In genomic region chr7:149197675-149198074, GRCh38 we compare ENCODE assay signal across 13 cellular contexts. TPM values are rescaled to one million over a fixed set of nuclear protein-coding genes. Genes with fewer than 3 reads are reported as not detected.
DNase-seq lines count a peak whose midpoint lies in the region; ATAC-seq and TF ChIP-seq lines count a peak whose summit lies in the region.
"Had no signal": no experiment of that assay in that cellular context is flagged by ENCODE, and none has a peak within 500 bp of the region (broad histone marks: within the 10 kb centered on the region; RNA-seq: fewer than 3 reads in every experiment).

No MANE protein-coding gene starts in this region.

- no peaks in the 10 kb centered on the region for H3K9me2 ChIP-seq in hepatocyte (replicated peaks; ENCODE audit: insufficient read depth)

- intact Hi-C loops in activated naive CD4-positive, alpha-beta T cell treated with anti-CD3 and anti-CD28 coated beads for 36 hours (cut with micrococcal nuclease) = loop anchor here (1.0 to 5.0 kb wide), 3 partner anchors 12 to 299 kb away; partner anchors contain the start of gene ZNF746

- H3K9me3 ChIP-seq in hepatocyte (ENCODE audit: low read depth) = no peaks in the 10 kb centered on the region
- H3K9me3 ChIP-seq: suprapubic skin had no signal

- no peak overlapping the region for H3K27ac ChIP-seq in hepatocyte
- H3K27ac ChIP-seq: suprapubic skin had no signal

- no peak for TF ChIP-seq CTCF in hepatocyte (IDR thresholded peaks at IDR 0.05; ENCODE audit: poor library complexity)

- no peak overlapping the region for H2AFZ ChIP-seq in hepatocyte

- H3K4me3 Mint-ChIP-seq in activated naive CD4-positive, alpha-beta T cell treated with anti-CD3 and anti-CD28 coated beads for 36 hours = peak overlapping the region; percentile 85
- H3K4me3 Mint-ChIP-seq in activated CD8-positive, alpha-beta T cell treated with anti-CD3 and anti-CD28 coated beads, Interleukin-2, amount 10 ng/mL, durations not matched to agents 7 days and 5 days = peak overlapping the region; percentile 87

- 82% methylated on average over 4 of the region's 4 CpGs for WGBS in hepatocyte (ENCODE audit: low lambda C conversion rate, missing lambda C conversion rate)

- CTCF ChIA-PET in activated naive CD4-positive, alpha-beta T cell treated with anti-CD3 and anti-CD28 coated beads for 36 hours (lab: Charles Lee) = interaction anchor here (1.6 kb wide), 1 partner anchor 225 kb away, joined by 3 read pairs; no protein-coding TSS in a partner anchor
- CTCF ChIA-PET in activated CD8-positive, alpha-beta T cell treated with anti-CD3 and anti-CD28 coated beads, Interleukin-2, amount 10 ng/mL, durations not matched to agents 7 days and 5 days (lab: Charles Lee) = interaction anchor here (1.1 kb wide), 1 partner anchor 72 kb away, joined by 3 read pairs; no protein-coding TSS in a partner anchor

- H3K4me2 ChIP-seq in hepatocyte = peak overlapping the region; percentile 99

- DNase-seq in activated naive CD4-positive, alpha-beta T cell treated with anti-CD3 and anti-CD28 coated beads for 36 hours = no peak
- DNase-seq in activated naive CD4-positive, alpha-beta T cell treated with anti-CD3 and anti-CD28 coated beads, Interleukin-2, amount 50 U/mL, for 72 hours (ENCODE audit: low spot score in 2 of 2) = no peak
- no peak for DNase-seq in activated CD8-positive, alpha-beta T cell treated with anti-CD3 and anti-CD28 coated beads, Interleukin-2, amount 10 ng/mL, durations not matched to agents 7 days and 5 days
- DNase-seq in hepatocyte (ENCODE audit: low spot score) (no peak), ureter (ENCODE audit: low spot score) (peak; percentile 46), NOMO-1 treated with dmso at 0.1 percent for 144 hours (lab: John Stamatoyannopoulos, UW; ENCODE audit: unreplicated experiment) (no peak), HT-29 (ENCODE audit: low spot score) (no peak)
- DNase-seq: aorta, DMS53, NCI-H774 had no signal

- POLR2A ChIA-PET in activated CD8-positive, alpha-beta T cell treated with anti-CD3 and anti-CD28 coated beads, Interleukin-2, amount 10 ng/mL, durations not matched to agents 7 days and 5 days (lab: Charles Lee) = no interaction called here

- H4K20me1 ChIP-seq in hepatocyte (ENCODE audit: insufficient read depth, poor library complexity, severe bottlenecking) = peaks cover 17% of the 10 kb centered on the region

- H3K27me3 Mint-ChIP-seq in activated naive CD4-positive, alpha-beta T cell treated with anti-CD3 and anti-CD28 coated beads for 36 hours (ENCODE audit: low read depth) = no peaks in the 10 kb centered on the region
- no peaks in the 10 kb centered on the region for H3K27me3 Mint-ChIP-seq in activated CD8-positive, alpha-beta T cell treated with anti-CD3 and anti-CD28 coated beads, Interleukin-2, amount 10 ng/mL, durations not matched to agents 7 days and 5 days (ENCODE audit: low read depth)
- H3K27me3 Mint-ChIP-seq: memory B cell had no signal

- no peak for ATAC-seq in activated naive CD4-positive, alpha-beta T cell treated with anti-CD3 and anti-CD28 coated beads, Interleukin-2, amount 50 U/mL, for 72 hours
- no peak for ATAC-seq in activated CD8-positive, alpha-beta T cell treated with anti-CD3 and anti-CD28 coated beads, Interleukin-2, amount 10 ng/mL, durations not matched to agents 7 days and 5 days
- no peak for ATAC-seq in activated CD4-positive, CD25-positive, alpha-beta regulatory T cell treated with anti-CD3 and anti-CD28 coated beads, Interleukin-2, amount 50 U/mL, for 24 hours

- peaks cover 35% of the 10 kb centered on the region for H3K36me3 Mint-ChIP-seq in activated naive CD4-positive, alpha-beta T cell treated with anti-CD3 and anti-CD28 coated beads for 36 hours (ENCODE audit: low read depth)
- peaks cover 52 to 60% of the 10 kb centered on the region in 2 donors for H3K36me3 Mint-ChIP-seq in activated naive CD4-positive, alpha-beta T cell treated with anti-CD3 and anti-CD28 coated beads, Interleukin-2, amount 50 U/mL, for 72 hours
- peaks cover 42% of the 10 kb centered on the region for H3K36me3 Mint-ChIP-seq in activated CD8-positive, alpha-beta T cell treated with anti-CD3 and anti-CD28 coated beads, Interleukin-2, amount 10 ng/mL, durations not matched to agents 7 days and 5 days (ENCODE audit: low read depth)

- H3K79me2 ChIP-seq in hepatocyte = peaks cover 60% of the 10 kb centered on the region

- H3K27ac Mint-ChIP-seq in activated naive CD4-positive, alpha-beta T cell treated with anti-CD3 and anti-CD28 coated beads for 36 hours = no peak overlapping the region
- peak overlapping the region in 1 of 2 donors; percentile 90 for H3K27ac Mint-ChIP-seq in activated naive CD4-positive, alpha-beta T cell treated with anti-CD3 and anti-CD28 coated beads, Interleukin-2, amount 50 U/mL, for 72 hours
- H3K27ac Mint-ChIP-seq in activated CD8-positive, alpha-beta T cell treated with anti-CD3 and anti-CD28 coated beads, Interleukin-2, amount 10 ng/mL, durations not matched to agents 7 days and 5 days = no peak overlapping the region
- H3K27ac Mint-ChIP-seq: memory B cell had no signal

- H3K36me3 ChIP-seq in hepatocyte (replicated peaks; ENCODE audit: insufficient read depth, low read depth) = no peaks in the 10 kb centered on the region

- H3K4me1 Mint-ChIP-seq in activated naive CD4-positive, alpha-beta T cell treated with anti-CD3 and anti-CD28 coated beads for 36 hours (ENCODE audit: low read depth) = peaks cover 31% of the 10 kb centered on the region
- peaks cover 47% of the 10 kb centered on the region for H3K4me1 Mint-ChIP-seq in activated CD8-positive, alpha-beta T cell treated with anti-CD3 and anti-CD28 coated beads, Interleukin-2, amount 10 ng/mL, durations not matched to agents 7 days and 5 days (ENCODE audit: low read depth)

- H3K9me3 Mint-ChIP-seq in activated naive CD4-positive, alpha-beta T cell treated with anti-CD3 and anti-CD28 coated beads for 36 hours = no peaks in the 10 kb centered on the region
- H3K9me3 Mint-ChIP-seq in activated naive CD4-positive, alpha-beta T cell treated with anti-CD3 and anti-CD28 coated beads, Interleukin-2, amount 50 U/mL, for 72 hours = no peaks in the 10 kb centered on the region
- H3K9me3 Mint-ChIP-seq in activated CD8-positive, alpha-beta T cell treated with anti-CD3 and anti-CD28 coated beads, Interleukin-2, amount 10 ng/mL, durations not matched to agents 7 days and 5 days (ENCODE audit: insufficient read depth) = no peaks in the 10 kb centered on the region
- H3K9me3 Mint-ChIP-seq: memory B cell had no signal

- H3K4me1 ChIP-seq in hepatocyte (ENCODE audit: insufficient read depth) = peaks cover 10% of the 10 kb centered on the region

- no peaks in the 10 kb centered on the region for H3K27me3 ChIP-seq in hepatocyte
- H3K27me3 ChIP-seq: suprapubic skin had no signal

- H3K4me3 ChIP-seq in hepatocyte = no peak overlapping the region

RNA-seq across cellular contexts. Expression of gene ZNF282, which starts 2.3 kb away (rescaled TPM):
- total RNA-seq in activated naive CD4-positive, alpha-beta T cell treated with anti-CD3 and anti-CD28 coated beads for 36 hours = 10 to 100 TPM; 21.6 to 22.0 TPM
- 10 to 100 TPM; 23.5 to 35.6 TPM for total RNA-seq in activated naive CD4-positive, alpha-beta T cell treated with anti-CD3 and anti-CD28 coated beads, Interleukin-2, amount 50 U/mL, for 72 hours
- 10 to 100 TPM; 28.4 to 30.6 TPM for total RNA-seq in activated CD8-positive, alpha-beta T cell treated with anti-CD3 and anti-CD28 coated beads, Interleukin-2, amount 10 ng/mL, durations not matched to agents 7 days and 5 days
- 16.0 and 16.7 TPM in 2 replicates for total RNA-seq in hepatocyte
- 5.8 and 10.8 TPM in 2 replicates for polyA plus RNA-seq in hepatocyte
- total RNA-seq in ureter = 46.6 TPM
- total RNA-seq in HT-29 (2014; rRNA removed; shearing (Covaris generic)) = 47.4 and 72.1 TPM in 2 replicates

RNA-seq across cellular contexts. Expression of gene ZNF212, which starts 41.8 kb away (rescaled TPM):
- total RNA-seq in activated naive CD4-positive, alpha-beta T cell treated with anti-CD3 and anti-CD28 coated beads for 36 hours = 10 to 100 TPM in 1 of 2 experiments, 1 to 10 TPM in 1; 9.0 to 10.4 TPM
- total RNA-seq in activated naive CD4-positive, alpha-beta T cell treated with anti-CD3 and anti-CD28 coated beads, Interleukin-2, amount 50 U/mL, for 72 hours = 10 to 100 TPM; 12.1 to 13.3 TPM
- total RNA-seq in activated CD8-positive, alpha-beta T cell treated with anti-CD3 and anti-CD28 coated beads, Interleukin-2, amount 10 ng/mL, durations not matched to agents 7 days and 5 days = 10 to 100 TPM; 10.8 to 12.9 TPM
- total RNA-seq in hepatocyte = 3.3 and 4.6 TPM in 2 replicates
- polyA plus RNA-seq in hepatocyte = 9.9 and 11.9 TPM in 2 replicates
- 11.2 TPM for total RNA-seq in ureter
- total RNA-seq in HT-29 (2014; rRNA removed; shearing (Covaris generic)) = 11.9 and 20.9 TPM in 2 replicates

RNA-seq across cellular contexts. Expression of gene ZNF398, which starts 50.4 kb away (rescaled TPM):
- total RNA-seq in activated naive CD4-positive, alpha-beta T cell treated with anti-CD3 and anti-CD28 coated beads for 36 hours = 1 to 10 TPM; 4.3 to 5.0 TPM
- total RNA-seq in activated naive CD4-positive, alpha-beta T cell treated with anti-CD3 and anti-CD28 coated beads, Interleukin-2, amount 50 U/mL, for 72 hours = 1 to 10 TPM; 6.6 to 8.7 TPM
- 10 to 100 TPM; 11.8 to 13.3 TPM for total RNA-seq in activated CD8-positive, alpha-beta T cell treated with anti-CD3 and anti-CD28 coated beads, Interleukin-2, amount 10 ng/mL, durations not matched to agents 7 days and 5 days
- total RNA-seq in hepatocyte (10.7 and 12.5 TPM in 2 replicates), ureter (25.4 TPM)
- polyA plus RNA-seq in hepatocyte = 5.1 and 8.1 TPM in 2 replicates
- 8.2 and 13.8 TPM in 2 replicates for total RNA-seq in HT-29 (2014; rRNA removed; shearing (Covaris generic))
